Comparison of ENCODE assay signal across 27 cellular contexts in genomic region chr9:78654324-78654723, GRCh38.
"Had no signal": no experiment of that assay in that cellular context is flagged by ENCODE, and none has a peak within 500 bp of the region (broad histone marks: within the 10 kb centered on the region; RNA-seq: fewer than 3 reads in every experiment).

No MANE protein-coding gene starts in this region.

- H3K4me1 ChIP-seq: ascending aorta, breast epithelium, esophagus squamous epithelium had no signal

- H3K27ac ChIP-seq: ascending aorta, breast epithelium, coronary artery, dorsolateral prefrontal cortex, epithelial cell of prostate, esophagus squamous epithelium had no signal

- H3K36me3 ChIP-seq: ascending aorta, breast epithelium, esophagus squamous epithelium had no signal

- H3K9me3 ChIP-seq: ascending aorta, breast epithelium, esophagus squamous epithelium had no signal

- FAIRE-seq: frontal cortex had no signal

- ATAC-seq: activated CD4-positive, alpha-beta T cell treated with anti-CD3 and anti-CD28 coated beads for 36 hours; activated CD8-positive, alpha-beta memory T cell treated with anti-CD3 and anti-CD28 coated beads, Interleukin-2, amount 10 ng/mL, durations not matched to agents 7 days and 5 days; activated CD8-positive, alpha-beta T cell treated with anti-CD3 and anti-CD28 coated beads, Interleukin-2, amount 10 ng/mL, durations not matched to agents 7 days and 5 days; activated naive CD4-positive, alpha-beta T cell treated with anti-CD3 and anti-CD28 coated beads, Interleukin-2, amount 50 U/mL, for 72 hours; activated T-cell treated with anti-CD3 and anti-CD28 coated beads, Interleukin-2, amount 50 U/mL, for 72 hours; effector memory CD8-positive, alpha-beta T cell had no signal

- H3K4me3 ChIP-seq: ascending aorta, breast epithelium, coronary artery, dorsolateral prefrontal cortex, esophagus squamous epithelium had no signal

- H3K27me3 ChIP-seq: ascending aorta, breast epithelium, dorsolateral prefrontal cortex, esophagus squamous epithelium had no signal

- DNase-seq: activated CD4-positive, alpha-beta memory T cell treated with anti-CD3 and anti-CD28 coated beads for 36 hours; activated CD4-positive, alpha-beta T cell treated with anti-CD3 and anti-CD28 coated beads for 36 hours; activated CD4-positive, alpha-beta T cell treated with anti-CD3 and anti-CD28 coated beads, Interleukin-2, amount 10 ng/mL, durations not matched to agents 24 days and 14 days; activated CD4-positive, CD25-positive, alpha-beta regulatory T cell; activated CD4-positive, CD25-positive, alpha-beta regulatory T cell treated with anti-CD3 and anti-CD28 coated beads, Interleukin-2, amount 50 U/mL, for 72 hours; activated CD8-positive, alpha-beta memory T cell treated with anti-CD3 and anti-CD28 coated beads, Interleukin-2, amount 10 ng/mL, durations not matched to agents 7 days and 5 days; activated CD8-positive, alpha-beta memory T cell treated with anti-CD3 and anti-CD28 coated beads, Interleukin-2, amount 50 U/mL, for 4 hours; activated CD8-positive, alpha-beta T cell treated with anti-CD3 and anti-CD28 coated beads, Interleukin-2, amount 10 ng/mL, durations not matched to agents 7 days and 5 days; activated gamma-delta T cell; activated naive CD4-positive, alpha-beta T cell; activated naive CD4-positive, alpha-beta T cell treated with anti-CD3 and anti-CD28 coated beads, Interleukin-2, amount 10 ng/mL, durations not matched to agents 7 days and 5 days; activated naive CD8-positive, alpha-beta T cell treated with anti-CD3 and anti-CD28 coated beads, Interleukin-2, amount 10 ng/mL, durations not matched to agents 7 days and 5 days; activated T-cell treated with anti-CD3 and anti-CD28 coated beads, Interleukin-2, amount 50 U/mL, for 24 hours; activated T-cell treated with anti-CD3 and anti-CD28 coated beads, Interleukin-2, amount 50 U/mL, for 72 hours; dorsolateral prefrontal cortex; effector CD4-positive, alpha-beta T cell; effector memory CD8-positive, alpha-beta T cell; esophagus squamous epithelium; head of caudate nucleus; hippocampal formation; T-helper 2 cell had no signal
